In the genomic region with DNA sequence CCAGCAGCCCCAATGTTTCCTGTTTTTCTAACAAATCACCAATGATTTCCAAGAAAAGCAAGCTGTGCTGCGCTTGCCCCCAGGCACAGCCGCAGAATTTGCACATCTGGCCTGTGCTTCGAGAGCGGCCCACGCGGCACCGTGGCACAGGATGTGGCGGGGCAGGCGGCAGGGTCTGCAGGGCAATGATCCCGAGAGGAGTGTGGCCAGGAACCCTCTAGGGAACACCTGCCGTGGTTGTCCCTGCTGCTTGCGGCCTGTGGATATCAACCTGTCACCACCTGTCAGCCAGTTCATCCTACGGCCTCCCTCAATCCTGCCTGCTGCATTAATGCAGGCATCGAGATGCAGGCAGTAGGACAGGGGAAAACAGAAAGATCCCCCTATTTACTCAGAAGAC, we compare ENCODE assay signal across 9 cellular contexts. TPM values are rescaled to one million over a fixed set of nuclear protein-coding genes. Genes with fewer than 3 reads are reported as not detected.
DNase-seq lines count a peak whose midpoint lies in the region; ATAC-seq lines count a peak whose summit lies in the region.
"Had no signal": no experiment of that assay in that cellular context is flagged by ENCODE, and none has a peak within 500 bp of the region (broad histone marks: within the 10 kb centered on the region; RNA-seq: fewer than 3 reads in every experiment).

No MANE protein-coding gene starts in this region.

- H3K36me3 Mint-ChIP-seq in activated T-helper 2 cell treated with anti-CD3 and anti-CD28 coated beads, Interferon-gamma antibody, Interleukin-2, Interleukin-4, amounts not matched to agents 10 μg/mL and 5 μg/mL and 100 μg/mL, durations not matched to agents 14 hours and 24 hours and 36 hours (ENCODE audit: low read depth) = peaks cover 66% of the 10 kb centered on the region

- H3K4me3 Mint-ChIP-seq in activated T-helper 2 cell treated with anti-CD3 and anti-CD28 coated beads, Interferon-gamma antibody, Interleukin-2, Interleukin-4, amounts not matched to agents 10 μg/mL and 5 μg/mL and 100 μg/mL, durations not matched to agents 14 hours and 24 hours and 36 hours (ENCODE audit: low read depth) = peak overlapping the region; percentile 59

- no peaks in the 10 kb centered on the region for H3K27me3 Mint-ChIP-seq in activated T-helper 2 cell treated with anti-CD3 and anti-CD28 coated beads, Interferon-gamma antibody, Interleukin-2, Interleukin-4, amounts not matched to agents 10 μg/mL and 5 μg/mL and 100 μg/mL, durations not matched to agents 14 hours and 24 hours and 36 hours (ENCODE audit: low read depth)

- intact Hi-C loops in activated T-helper 2 cell treated with anti-CD3 and anti-CD28 coated beads, Interferon-gamma antibody, Interleukin-2, Interleukin-4, amounts not matched to agents 10 μg/mL and 5 μg/mL and 100 μg/mL, durations not matched to agents 14 hours and 24 hours and 36 hours (cut with micrococcal nuclease) = loop anchor here (1.0 to 2.0 kb wide), 2 partner anchors 8 to 43 kb away; no protein-coding TSS in a partner anchor
- intact Hi-C loops in posterior vena cava (cut with DNase I) = loop anchor here in 1 of 2 donors (10.0 kb wide), 1 partner anchor 1367 kb away; a partner anchor contains a TSS

- peaks cover 60% of the 10 kb centered on the region for H3K4me1 Mint-ChIP-seq in activated T-helper 2 cell treated with anti-CD3 and anti-CD28 coated beads, Interferon-gamma antibody, Interleukin-2, Interleukin-4, amounts not matched to agents 10 μg/mL and 5 μg/mL and 100 μg/mL, durations not matched to agents 14 hours and 24 hours and 36 hours (ENCODE audit: low read depth)

- peak; percentile 57 for DNase-seq in activated T-helper 2 cell treated with anti-CD3 and anti-CD28 coated beads, Interferon-gamma antibody, Interleukin-2, Interleukin-4, amounts not matched to agents 10 μg/mL and 5 μg/mL and 100 μg/mL, durations not matched to agents 14 hours and 24 hours and 36 hours (ENCODE audit: low spot score)
- DNase-seq in stimulated activated CD4-positive, alpha-beta T cell treated with anti-CD3 and anti-CD28 coated beads, Interleukin-15, amount 100 ng/mL, for 1 hour (ENCODE audit: low read depth in 1 of 2, low spot score in 1 of 2) = peak; percentile 43 to 45
- DNase-seq in SW 1271 (lab: John Stamatoyannopoulos, UW) = no peak
- no peak for DNase-seq in NCI-H1694 (lab: John Stamatoyannopoulos, UW)
- DNase-seq in posterior vena cava (ENCODE audit: low spot score) = no peak

- peaks cover 13% of the 10 kb centered on the region for H3K9me3 Mint-ChIP-seq in activated T-helper 2 cell treated with anti-CD3 and anti-CD28 coated beads, Interferon-gamma antibody, Interleukin-2, Interleukin-4, amounts not matched to agents 10 μg/mL and 5 μg/mL and 100 μg/mL, durations not matched to agents 14 hours and 24 hours and 36 hours

- peak; percentile 52 for ATAC-seq in GM18861 (IDR thresholded peaks at IDR 0.05; ENCODE audit: unreplicated experiment)
- peak; percentile 40 for ATAC-seq in HG03520 (IDR thresholded peaks at IDR 0.05; ENCODE audit: unreplicated experiment)
- ATAC-seq in HG03139 (IDR thresholded peaks at IDR 0.05; ENCODE audit: unreplicated experiment) = no peak

- H3K27ac Mint-ChIP-seq in activated T-helper 2 cell treated with anti-CD3 and anti-CD28 coated beads, Interferon-gamma antibody, Interleukin-2, Interleukin-4, amounts not matched to agents 10 μg/mL and 5 μg/mL and 100 μg/mL, durations not matched to agents 14 hours and 24 hours and 36 hours = peak overlapping the region; percentile 95

RNA-seq across cellular contexts. Expression of a gene that starts 24.0 kb away (rescaled TPM):
- 46.8 and 47.7 TPM in 2 replicates for total RNA-seq in activated T-helper 2 cell treated with anti-CD3 and anti-CD28 coated beads, Interferon-gamma antibody, Interleukin-2, Interleukin-4, amounts not matched to agents 10 μg/mL and 5 μg/mL and 100 μg/mL, durations not matched to agents 14 hours and 24 hours and 36 hours
- total RNA-seq in posterior vena cava = 10 to 100 TPM; 15.2 to 18.0 TPM
- total RNA-seq: Daoy had no signal

Comparison
In these comparisons a context has a peak if more than half of its experiments do, and no peak if none do; other contexts are left out.
1. DNase-seq: peak in activated T-helper 2 cell treated with anti-CD3 and anti-CD28 coated beads, Interferon-gamma antibody, Interleukin-2, Interleukin-4, amounts not matched to agents 10 μg/mL and 5 μg/mL and 100 μg/mL, durations not matched to agents 14 hours and 24 hours and 36 hours (single experiment) and stimulated activated CD4-positive, alpha-beta T cell treated with anti-CD3 and anti-CD28 coated beads, Interleukin-15, amount 100 ng/mL, for 1 hour (2 of 2); none in SW 1271 (0 of 2), NCI-H1694 (single experiment) and posterior vena cava (single experiment).